12 cellular contexts compared by ENCODE assay signal in genomic region chr12:125453751-125454150, GRCh38.
"Had no signal": no experiment of that assay in that cellular context is flagged by ENCODE, and none has a peak within 500 bp of the region (broad histone marks: within the 10 kb centered on the region; RNA-seq: fewer than 3 reads in every experiment).

No MANE protein-coding gene starts in this region.

- H3K4me3 ChIP-seq: prostate gland, sigmoid colon, testis had no signal

- H3K9me3 ChIP-seq: neutrophil, prostate gland, sigmoid colon, testis had no signal

- H3K36me3 ChIP-seq: neutrophil, prostate gland, sigmoid colon had no signal

- H3K4me1 Mint-ChIP-seq: activated naive CD4-positive, alpha-beta T cell treated with anti-CD3 and anti-CD28 coated beads, Interleukin-2, amount 50 U/mL, for 24 hours; mesothelial cell of epicardium; naive B cell had no signal

- H3K27ac ChIP-seq: neutrophil, prostate gland, sigmoid colon, testis had no signal

- DNase-seq: foreskin melanocyte; naive B cell; sigmoid colon; stimulated activated CD4-positive, alpha-beta T cell treated with anti-CD3 and anti-CD28 coated beads, Interleukin-2, amount 100 ng/mL, for 24 hours; stimulated activated naive CD4-positive, alpha-beta T cell; testis had no signal

- H3K4me3 Mint-ChIP-seq: activated naive CD4-positive, alpha-beta T cell treated with anti-CD3 and anti-CD28 coated beads, Interleukin-2, amount 50 U/mL, for 24 hours; mesothelial cell of epicardium; naive B cell; T-helper 2 cell treated with Interferon-gamma antibody and Interleukin-4, amounts not matched to agents 5 μg/mL and 100 μg/mL, for 36 hours had no signal

- H3K4me1 ChIP-seq: prostate gland, sigmoid colon, testis had no signal

- H3K27me3 ChIP-seq: neutrophil, testis had no signal

- H3K27ac Mint-ChIP-seq: activated naive CD4-positive, alpha-beta T cell treated with anti-CD3 and anti-CD28 coated beads, Interleukin-2, amount 50 U/mL, for 24 hours; activated T-helper 2 cell treated with anti-CD3 and anti-CD28 coated beads, Interferon-gamma antibody, Interleukin-2, Interleukin-4, amounts not matched to agents 10 μg/mL and 5 μg/mL and 100 μg/mL, durations not matched to agents 14 hours and 24 hours and 36 hours; mesothelial cell of epicardium; naive B cell; T-helper 2 cell treated with Interferon-gamma antibody and Interleukin-4, amounts not matched to agents 5 μg/mL and 100 μg/mL, for 36 hours had no signal

- H3K36me3 Mint-ChIP-seq: activated naive CD4-positive, alpha-beta T cell treated with anti-CD3 and anti-CD28 coated beads, Interleukin-2, amount 50 U/mL, for 24 hours; mesothelial cell of epicardium had no signal
